ENCODE assay signal across 1 cellular context in the genomic region with DNA sequence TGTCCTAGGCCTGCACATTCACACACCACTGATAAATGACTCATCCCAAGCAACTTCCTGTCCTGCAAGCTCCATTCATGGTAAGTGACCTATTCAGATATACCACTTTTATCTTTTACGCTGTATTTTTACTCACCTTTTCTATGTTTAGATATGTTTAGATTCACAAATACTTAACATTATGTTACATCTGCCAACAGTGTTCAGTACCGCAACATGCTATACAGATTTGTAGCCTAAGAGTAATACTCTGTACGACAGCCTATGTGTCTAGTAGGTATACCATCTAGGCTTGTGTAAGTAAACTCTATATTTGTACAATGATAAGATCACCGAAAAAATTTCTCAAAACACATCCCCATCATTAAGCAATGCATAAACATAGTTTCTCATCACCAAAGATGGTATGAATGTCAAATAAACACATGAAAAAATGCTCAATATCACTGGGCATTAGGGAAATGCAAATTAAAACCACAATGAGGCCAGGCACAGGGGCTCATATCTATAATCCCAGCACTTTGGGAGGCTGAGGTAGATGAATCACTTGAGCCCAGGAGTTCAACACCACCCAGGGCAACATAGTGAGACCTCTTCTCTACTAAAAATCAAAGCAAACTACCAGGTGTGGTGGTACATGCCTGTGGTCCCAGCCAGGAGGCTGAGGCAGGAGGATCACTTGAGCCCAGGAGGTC.
TF ChIP-seq lines count a peak whose summit lies in the region.

No MANE protein-coding gene starts in this region.

TF ChIP-seq in K562, 482 proteins besides CTCF, POLR2A, EP300 and RAD21 (continues in another document):
- TF ChIP-seq ZNF695 (CRISPR knock-in tag; IDR thresholded peaks at IDR 0.05), result no peak
- no peak for TF ChIP-seq NCOA2 (IDR thresholded peaks at IDR 0.05; ENCODE audit: partially characterized antibody in 2 of 2)
- TF ChIP-seq MTA1 (IDR thresholded peaks at IDR 0.05; ENCODE audit: borderline replicate concordance), result no peak
- TF ChIP-seq, protein P1, sequence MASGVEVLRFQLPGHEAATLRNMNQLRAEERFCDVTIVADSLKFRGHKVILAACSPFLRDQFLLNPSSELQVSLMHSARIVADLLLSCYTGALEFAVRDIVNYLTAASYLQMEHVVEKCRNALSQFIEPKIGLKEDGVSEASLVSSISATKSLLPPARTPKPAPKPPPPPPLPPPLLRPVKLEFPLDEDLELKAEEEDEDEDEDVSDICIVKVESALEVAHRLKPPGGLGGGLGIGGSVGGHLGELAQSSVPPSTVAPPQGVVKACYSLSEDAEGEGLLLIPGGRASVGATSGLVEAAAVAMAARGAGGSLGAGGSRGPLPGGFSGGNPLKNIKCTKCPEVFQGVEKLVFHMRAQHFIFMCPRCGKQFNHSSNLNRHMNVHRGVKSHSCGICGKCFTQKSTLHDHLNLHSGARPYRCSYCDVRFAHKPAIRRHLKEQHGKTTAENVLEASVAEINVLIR (CRISPR knock-in tag; IDR thresholded peaks at IDR 0.05), result no peak
- TF ChIP-seq NFE2L1 (tag; IDR thresholded peaks at IDR 0.05; ENCODE audit: borderline replicate concordance, low read depth), result no peak
- peak; percentile 78 for TF ChIP-seq NFE2 (IDR thresholded peaks at IDR 0.05; ENCODE audit: low read depth)
- TF ChIP-seq KLF16 (IDR thresholded peaks at IDR 0.05), result no peak
- no peak for TF ChIP-seq ZZZ3 (IDR thresholded peaks at IDR 0.05)
- no peak for TF ChIP-seq SMARCB1 (IDR thresholded peaks at IDR 0.05; ENCODE audit: insufficient read length, low read depth)
- TF ChIP-seq CTCFL (IDR thresholded peaks at IDR 0.05; ENCODE audit: borderline replicate concordance, insufficient read depth, low read depth, low read length, poor library complexity, severe bottlenecking), result no peak
- TF ChIP-seq, protein P2, sequence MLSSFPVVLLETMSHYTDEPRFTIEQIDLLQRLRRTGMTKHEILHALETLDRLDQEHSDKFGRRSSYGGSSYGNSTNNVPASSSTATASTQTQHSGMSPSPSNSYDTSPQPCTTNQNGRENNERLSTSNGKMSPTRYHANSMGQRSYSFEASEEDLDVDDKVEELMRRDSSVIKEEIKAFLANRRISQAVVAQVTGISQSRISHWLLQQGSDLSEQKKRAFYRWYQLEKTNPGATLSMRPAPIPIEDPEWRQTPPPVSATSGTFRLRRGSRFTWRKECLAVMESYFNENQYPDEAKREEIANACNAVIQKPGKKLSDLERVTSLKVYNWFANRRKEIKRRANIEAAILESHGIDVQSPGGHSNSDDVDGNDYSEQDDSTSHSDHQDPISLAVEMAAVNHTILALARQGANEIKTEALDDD (IDR thresholded peaks at IDR 0.05), result no peak
- TF ChIP-seq TSHZ1 (CRISPR knock-in tag; IDR thresholded peaks at IDR 0.05), result no peak
- no peak for TF ChIP-seq BACH1 (tag; IDR thresholded peaks at IDR 0.05)
- peak; percentile 39; the same call in 1 of the 2 replicates for TF ChIP-seq ILF3 (IDR thresholded peaks at IDR 0.05; ENCODE audit: borderline replicate concordance)
- peak; percentile 35; the same call in 1 of the 2 replicates for TF ChIP-seq GABPB1 (CRISPR knock-in tag; IDR thresholded peaks at IDR 0.05)
- TF ChIP-seq ZNF263 (CRISPR knock-in tag; IDR thresholded peaks at IDR 0.05; ENCODE audit: borderline replicate concordance), result no peak
- no peak for TF ChIP-seq HMG20B (CRISPR knock-in tag; IDR thresholded peaks at IDR 0.05)
- no peak for TF ChIP-seq ZNF224 (CRISPR knock-in tag; IDR thresholded peaks at IDR 0.05)
- no peak for TF ChIP-seq E2F1 (CRISPR knock-in tag; IDR thresholded peaks at IDR 0.05)
- peak; percentile 71 for TF ChIP-seq SPI1 (IDR thresholded peaks at IDR 0.05; ENCODE audit: borderline replicate concordance, low read depth, low read length)
- no peak for TF ChIP-seq ZNF134 (CRISPR knock-in tag; conservative IDR thresholded peaks at IDR 0.05)
- peak; percentile 98 for TF ChIP-seq JUND (IDR thresholded peaks at IDR 0.05; ENCODE audit: borderline replicate concordance, low read depth, low read length)
- TF ChIP-seq JUND (tag; IDR thresholded peaks at IDR 0.05; ENCODE audit: borderline replicate concordance, low read depth, low read length), result peak; percentile 96
- TF ChIP-seq, protein P3, sequence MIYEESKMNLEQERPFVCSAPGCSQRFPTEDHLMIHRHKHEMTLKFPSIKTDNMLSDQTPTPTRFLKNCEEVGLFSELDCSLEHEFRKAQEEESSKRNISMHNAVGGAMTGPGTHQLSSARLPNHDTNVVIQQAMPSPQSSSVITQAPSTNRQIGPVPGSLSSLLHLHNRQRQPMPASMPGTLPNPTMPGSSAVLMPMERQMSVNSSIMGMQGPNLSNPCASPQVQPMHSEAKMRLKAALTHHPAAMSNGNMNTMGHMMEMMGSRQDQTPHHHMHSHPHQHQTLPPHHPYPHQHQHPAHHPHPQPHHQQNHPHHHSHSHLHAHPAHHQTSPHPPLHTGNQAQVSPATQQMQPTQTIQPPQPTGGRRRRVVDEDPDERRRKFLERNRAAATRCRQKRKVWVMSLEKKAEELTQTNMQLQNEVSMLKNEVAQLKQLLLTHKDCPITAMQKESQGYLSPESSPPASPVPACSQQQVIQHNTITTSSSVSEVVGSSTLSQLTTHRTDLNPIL (CRISPR knock-in tag; IDR thresholded peaks at IDR 0.05), result no peak
- TF ChIP-seq SLC30A9 (CRISPR knock-in tag; IDR thresholded peaks at IDR 0.05), result no peak
- no peak for TF ChIP-seq ATF4 (CRISPR knock-in tag; IDR thresholded peaks at IDR 0.05)
- TF ChIP-seq CTBP1 (IDR thresholded peaks at IDR 0.05; ENCODE audit: borderline replicate concordance), result peak; percentile 40; the same call in 1 of the 2 replicates
- no peak for TF ChIP-seq ZNF282 (CRISPR knock-in tag; IDR thresholded peaks at IDR 0.05)
- TF ChIP-seq ILK (tag; IDR thresholded peaks at IDR 0.05; ENCODE audit: borderline replicate concordance, low read depth), result no peak
- no peak for TF ChIP-seq ETV6 (IDR thresholded peaks at IDR 0.05; ENCODE audit: borderline replicate concordance in 1 of 2, low read depth in 2 of 2, low read length in 1 of 2)
- no peak for TF ChIP-seq ETV6 (CRISPR knock-in tag; IDR thresholded peaks at IDR 0.05; ENCODE audit: borderline replicate concordance)
- peak in 1 of 2 experiments; percentile 48; a peak in 1 of 4 replicates for TF ChIP-seq TBL1XR1 (IDR thresholded peaks at IDR 0.05; ENCODE audit: low read length in 2 of 2)
- no peak for TF ChIP-seq ZNF830 (CRISPR knock-in tag; IDR thresholded peaks at IDR 0.05)
- TF ChIP-seq GTF2A2 (tag; IDR thresholded peaks at IDR 0.05), result no peak
- TF ChIP-seq MAFK (IDR thresholded peaks at IDR 0.05; ENCODE audit: low read length), result peak; percentile 52; the same call in 1 of the 2 replicates
- peak; percentile 75 for TF ChIP-seq ETV1 (tag; conservative IDR thresholded peaks at IDR 0.05; ENCODE audit: low read depth)
- TF ChIP-seq, protein P4, sequence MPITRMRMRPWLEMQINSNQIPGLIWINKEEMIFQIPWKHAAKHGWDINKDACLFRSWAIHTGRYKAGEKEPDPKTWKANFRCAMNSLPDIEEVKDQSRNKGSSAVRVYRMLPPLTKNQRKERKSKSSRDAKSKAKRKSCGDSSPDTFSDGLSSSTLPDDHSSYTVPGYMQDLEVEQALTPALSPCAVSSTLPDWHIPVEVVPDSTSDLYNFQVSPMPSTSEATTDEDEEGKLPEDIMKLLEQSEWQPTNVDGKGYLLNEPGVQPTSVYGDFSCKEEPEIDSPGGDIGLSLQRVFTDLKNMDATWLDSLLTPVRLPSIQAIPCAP (CRISPR knock-in tag; IDR thresholded peaks at IDR 0.05; ENCODE audit: borderline replicate concordance), result no peak
- TF ChIP-seq SMARCE1 (IDR thresholded peaks at IDR 0.05), result peak; percentile 86
- TF ChIP-seq ZC3H11A (IDR thresholded peaks at IDR 0.05; ENCODE audit: low read depth, low read length), result no peak
- no peak for TF ChIP-seq LARP7 (IDR thresholded peaks at IDR 0.05)
- no peak for TF ChIP-seq BCL6 (CRISPR knock-in tag; IDR thresholded peaks at IDR 0.05)
- no peak for TF ChIP-seq MBD2 (IDR thresholded peaks at IDR 0.05; ENCODE audit: borderline replicate concordance, low read depth)
- TF ChIP-seq ARID3B (CRISPR knock-in tag; IDR thresholded peaks at IDR 0.05; ENCODE audit: borderline replicate concordance), result no peak
- no peak for TF ChIP-seq SIX5 (IDR thresholded peaks at IDR 0.05; ENCODE audit: borderline replicate concordance in 1 of 2, insufficient read depth in 1 of 2, low read depth in 1 of 2, low read length in 2 of 2)
- TF ChIP-seq, protein P5, sequence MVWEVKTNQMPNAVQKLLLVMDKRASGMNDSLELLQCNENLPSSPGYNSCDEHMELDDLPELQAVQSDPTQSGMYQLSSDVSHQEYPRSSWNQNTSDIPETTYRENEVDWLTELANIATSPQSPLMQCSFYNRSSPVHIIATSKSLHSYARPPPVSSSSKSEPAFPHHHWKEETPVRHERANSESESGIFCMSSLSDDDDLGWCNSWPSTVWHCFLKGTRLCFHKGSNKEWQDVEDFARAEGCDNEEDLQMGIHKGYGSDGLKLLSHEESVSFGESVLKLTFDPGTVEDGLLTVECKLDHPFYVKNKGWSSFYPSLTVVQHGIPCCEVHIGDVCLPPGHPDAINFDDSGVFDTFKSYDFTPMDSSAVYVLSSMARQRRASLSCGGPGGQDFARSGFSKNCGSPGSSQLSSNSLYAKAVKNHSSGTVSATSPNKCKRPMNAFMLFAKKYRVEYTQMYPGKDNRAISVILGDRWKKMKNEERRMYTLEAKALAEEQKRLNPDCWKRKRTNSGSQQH (CRISPR knock-in tag; IDR thresholded peaks at IDR 0.05), result no peak
- TF ChIP-seq MAZ (CRISPR knock-in tag; conservative IDR thresholded peaks at IDR 0.05 in 1 of 2, IDR thresholded peaks at IDR 0.05 in 1 of 2), result no peak
- TF ChIP-seq ZBTB17 (CRISPR knock-in tag; IDR thresholded peaks at IDR 0.05), result no peak
- TF ChIP-seq ESRRB (CRISPR knock-in tag; IDR thresholded peaks at IDR 0.05; ENCODE audit: borderline replicate concordance), result no peak
- TF ChIP-seq ZNF77 (CRISPR knock-in tag; IDR thresholded peaks at IDR 0.05), result no peak
- TF ChIP-seq ZNF311 (CRISPR knock-in tag; IDR thresholded peaks at IDR 0.05), result no peak
